Comparison of ENCODE assay signal across 15 cellular contexts in genomic region chr22:22322792-22323191, GRCh38.
"Had no signal": no experiment of that assay in that cellular context is flagged by ENCODE, and none has a peak within 500 bp of the region (broad histone marks: within the 10 kb centered on the region; RNA-seq: fewer than 3 reads in every experiment).

No MANE protein-coding gene starts in this region.

- H3K9ac ChIP-seq: KMS-11 had no signal

- DNase-seq: IMR-90, Kasumi-1, MM.1S, NCI-H1092 treated with DMSO at 0.1 percent for 48 hours, NCI-H1436, NCI-H2081 treated with DMSO at 0.1 percent for 48 hours, NCI-H226, NCI-H446, NCI-H510A, Right ventricle myocardium superior, RPMI8226, SIG-M5 had no signal

- H3K9me3 ChIP-seq: SJSA1 had no signal

- H3K4me2 ChIP-seq: KMS-11 had no signal

- H3K4me1 ChIP-seq: SJSA1 had no signal

- H3K27ac ChIP-seq: KMS-11, SJSA1, SK-N-MC had no signal

- H3K4me3 ChIP-seq: SJSA1, SK-N-MC had no signal
